ENCODE assay signal across 16 cellular contexts in the genomic region with DNA sequence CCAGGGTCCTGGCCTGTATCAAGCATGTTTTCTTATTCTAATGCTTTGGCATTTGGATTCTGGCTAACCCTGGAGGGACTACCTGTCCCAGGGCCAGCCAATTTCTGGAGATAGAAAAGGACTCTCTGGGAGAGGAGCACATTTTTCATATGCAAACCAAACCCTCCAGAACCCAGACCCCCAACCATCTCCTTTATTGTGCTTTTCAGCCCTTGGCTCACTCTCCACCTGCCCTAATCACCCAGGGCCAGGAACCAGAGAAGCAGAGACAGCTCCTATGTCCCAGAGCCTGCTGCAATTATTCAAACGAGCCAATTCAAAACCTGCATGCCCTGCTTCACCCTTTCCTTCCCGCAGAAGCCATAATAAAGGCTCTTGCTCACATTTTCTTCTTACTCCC. TPM values are rescaled to one million over a fixed set of nuclear protein-coding genes. Genes with fewer than 3 reads are reported as not detected.
"Had no signal": no experiment of that assay in that cellular context is flagged by ENCODE, and none has a peak within 500 bp of the region (broad histone marks: within the 10 kb centered on the region; RNA-seq: fewer than 3 reads in every experiment).

No MANE protein-coding gene starts in this region.

- H3K27ac ChIP-seq: skin epidermis had no signal

- H3K9me3 ChIP-seq: transverse colon had no signal

- ATAC-seq: effector memory CD8-positive, alpha-beta T cell had no signal

- H3K27ac Mint-ChIP-seq: activated naive CD8-positive, alpha-beta T cell treated with anti-CD3 and anti-CD28 coated beads, Interleukin-2, amount 10 ng/mL, durations not matched to agents 7 days and 5 days; dendritic cell treated with granulocyte-macrophage colony-stimulating factor and Interleukin-4, amounts not matched to agents 40 ng/mL and 50 ng/mL, for 4 days; effector memory CD8-positive, alpha-beta T cell; naive B cell had no signal

- H3K9me3 Mint-ChIP-seq: activated naive CD8-positive, alpha-beta T cell treated with anti-CD3 and anti-CD28 coated beads, Interleukin-2, amount 10 ng/mL, durations not matched to agents 7 days and 5 days; dendritic cell treated with granulocyte-macrophage colony-stimulating factor and Interleukin-4, amounts not matched to agents 40 ng/mL and 50 ng/mL, for 4 days; effector memory CD8-positive, alpha-beta T cell; naive B cell had no signal

- H3K4me3 ChIP-seq: skin epidermis, transverse colon had no signal

- H3K36me3 ChIP-seq: transverse colon had no signal

- H3K4me1 Mint-ChIP-seq: activated naive CD8-positive, alpha-beta T cell treated with anti-CD3 and anti-CD28 coated beads, Interleukin-2, amount 10 ng/mL, durations not matched to agents 7 days and 5 days; naive B cell had no signal

- H3K27me3 Mint-ChIP-seq: activated naive CD8-positive, alpha-beta T cell treated with anti-CD3 and anti-CD28 coated beads, Interleukin-2, amount 10 ng/mL, durations not matched to agents 7 days and 5 days; brain; dendritic cell treated with granulocyte-macrophage colony-stimulating factor and Interleukin-4, amounts not matched to agents 40 ng/mL and 50 ng/mL, for 4 days; effector memory CD8-positive, alpha-beta T cell had no signal

- H3K4me3 Mint-ChIP-seq: activated naive CD8-positive, alpha-beta T cell treated with anti-CD3 and anti-CD28 coated beads, Interleukin-2, amount 10 ng/mL, durations not matched to agents 7 days and 5 days; brain; dendritic cell treated with granulocyte-macrophage colony-stimulating factor and Interleukin-4, amounts not matched to agents 40 ng/mL and 50 ng/mL, for 4 days; effector memory CD8-positive, alpha-beta T cell; naive B cell had no signal

- DNase-seq: activated CD4-positive, alpha-beta T cell treated with anti-CD3 and anti-CD28 coated beads for 1 hour; activated CD4-positive, alpha-beta T cell treated with anti-CD3 and anti-CD28 coated beads, Interleukin-2, amount 50 U/mL, for 4 hours; activated naive CD4-positive, alpha-beta T cell; activated naive CD8-positive, alpha-beta T cell treated with anti-CD3 and anti-CD28 coated beads, Interleukin-2, amount 10 ng/mL, durations not matched to agents 7 days and 5 days; activated T-cell treated with anti-CD3 and anti-CD28 coated beads for 4 hours; effector memory CD8-positive, alpha-beta T cell; foreskin melanocyte; naive B cell; posterior cingulate gyrus; stimulated activated CD4-positive, alpha-beta T cell treated with anti-CD3 and anti-CD28 coated beads, Interleukin-4, amount 100 ng/mL, for 24 hours; stimulated activated naive CD4-positive, alpha-beta T cell; transverse colon had no signal

- H3K27me3 ChIP-seq: transverse colon had no signal

- H3K36me3 Mint-ChIP-seq: activated naive CD8-positive, alpha-beta T cell treated with anti-CD3 and anti-CD28 coated beads, Interleukin-2, amount 10 ng/mL, durations not matched to agents 7 days and 5 days; brain; naive B cell had no signal

RNA-seq across cellular contexts. Expression of gene HSPB8, which starts 23.8 kb away (rescaled TPM):
- total RNA-seq: activated naive CD8-positive, alpha-beta T cell treated with anti-CD3 and anti-CD28 coated beads, Interleukin-2, amount 10 ng/mL, durations not matched to agents 7 days and 5 days; mononuclear cell had no signal
